15 cellular contexts compared by ENCODE assay signal in genomic region chr10:12202230-12202629, GRCh38. TPM values are rescaled to one million over a fixed set of nuclear protein-coding genes. Genes with fewer than 3 reads are reported as not detected.
DNase-seq lines count a peak whose midpoint lies in the region; ATAC-seq and TF ChIP-seq lines count a peak whose summit lies in the region.
"Had no signal": no experiment of that assay in that cellular context is flagged by ENCODE, and none has a peak within 500 bp of the region (broad histone marks: within the 10 kb centered on the region; RNA-seq: fewer than 3 reads in every experiment).

No MANE protein-coding gene starts in this region.

- no peak for TF ChIP-seq CTCF in activated CD8-positive, alpha-beta T cell treated with anti-CD3 and anti-CD28 coated beads for 36 hours (IDR thresholded peaks at IDR 0.05)

- intact Hi-C loops in activated CD8-positive, alpha-beta T cell treated with anti-CD3 and anti-CD28 coated beads for 36 hours (cut with micrococcal nuclease) = no loop called here
- intact Hi-C loops in activated T-helper 2 cell treated with anti-CD3 and anti-CD28 coated beads, Interferon-gamma antibody, Interleukin-2, Interleukin-4, amounts not matched to agents 10 μg/mL and 5 μg/mL and 100 μg/mL, durations not matched to agents 14 hours and 24 hours and 36 hours (cut with micrococcal nuclease) = no loop called here
- intact Hi-C loops in head of caudate nucleus (cut with DNase I) = no loop called here

- peaks cover 56% of the 10 kb centered on the region for H3K36me3 Mint-ChIP-seq in activated CD8-positive, alpha-beta T cell treated with anti-CD3 and anti-CD28 coated beads, Interleukin-2, amount 10 ng/mL, durations not matched to agents 7 days and 5 days (ENCODE audit: low read depth)
- H3K36me3 Mint-ChIP-seq in activated CD8-positive, alpha-beta T cell treated with anti-CD3 and anti-CD28 coated beads for 36 hours (ENCODE audit: low read depth) = peaks cover 47% of the 10 kb centered on the region
- peaks cover 62% of the 10 kb centered on the region for H3K36me3 Mint-ChIP-seq in activated T-helper 2 cell treated with anti-CD3 and anti-CD28 coated beads, Interferon-gamma antibody, Interleukin-2, Interleukin-4, amounts not matched to agents 10 μg/mL and 5 μg/mL and 100 μg/mL, durations not matched to agents 14 hours and 24 hours and 36 hours (ENCODE audit: low read depth)
- peaks cover 70% of the 10 kb centered on the region for H3K36me3 Mint-ChIP-seq in stimulated activated naive CD8-positive, alpha-beta T cell treated with anti-CD3 and anti-CD28 coated beads, Interleukin-15, Interleukin-2, amounts not matched to agents 100 ng/mL and 50 ng/mL, for 24 hours (ENCODE audit: low read depth)

- no peaks in the 10 kb centered on the region for H3K27me3 Mint-ChIP-seq in activated CD8-positive, alpha-beta T cell treated with anti-CD3 and anti-CD28 coated beads, Interleukin-2, amount 10 ng/mL, durations not matched to agents 7 days and 5 days (ENCODE audit: low read depth)
- H3K27me3 Mint-ChIP-seq in activated CD8-positive, alpha-beta T cell treated with anti-CD3 and anti-CD28 coated beads for 36 hours = no peaks in the 10 kb centered on the region
- H3K27me3 Mint-ChIP-seq in stimulated activated naive CD8-positive, alpha-beta T cell treated with anti-CD3 and anti-CD28 coated beads, Interleukin-15, amount 100 ng/mL, for 72 hours = no peaks in the 10 kb centered on the region
- H3K27me3 Mint-ChIP-seq in activated T-helper 2 cell treated with anti-CD3 and anti-CD28 coated beads, Interferon-gamma antibody, Interleukin-2, Interleukin-4, amounts not matched to agents 10 μg/mL and 5 μg/mL and 100 μg/mL, durations not matched to agents 14 hours and 24 hours and 36 hours (ENCODE audit: low read depth) = no peaks in the 10 kb centered on the region
- H3K27me3 Mint-ChIP-seq in stimulated activated naive CD8-positive, alpha-beta T cell treated with anti-CD3 and anti-CD28 coated beads, Interleukin-15, Interleukin-2, amounts not matched to agents 100 ng/mL and 50 ng/mL, for 24 hours = no peaks in the 10 kb centered on the region
- H3K27me3 Mint-ChIP-seq: CD4-positive, alpha-beta T cell had no signal

- POLR2A ChIA-PET in activated CD8-positive, alpha-beta T cell treated with anti-CD3 and anti-CD28 coated beads, Interleukin-2, amount 10 ng/mL, durations not matched to agents 7 days and 5 days (lab: Charles Lee) = no interaction called here
- POLR2A ChIA-PET in activated CD8-positive, alpha-beta T cell treated with anti-CD3 and anti-CD28 coated beads for 36 hours (lab: Charles Lee) = interaction anchor here (0.7 to 1.9 kb wide), 5 partner anchors 9 to 202 kb away, joined by 3 to 6 read pairs (median 4); partner anchors contain the start of gene UPF2

- H3K4me1 Mint-ChIP-seq in activated CD8-positive, alpha-beta T cell treated with anti-CD3 and anti-CD28 coated beads, Interleukin-2, amount 10 ng/mL, durations not matched to agents 7 days and 5 days (ENCODE audit: low read depth) = peaks cover 52% of the 10 kb centered on the region
- H3K4me1 Mint-ChIP-seq in activated CD8-positive, alpha-beta T cell treated with anti-CD3 and anti-CD28 coated beads for 36 hours (ENCODE audit: low read depth) = peaks cover 45% of the 10 kb centered on the region
- H3K4me1 Mint-ChIP-seq in stimulated activated naive CD8-positive, alpha-beta T cell treated with anti-CD3 and anti-CD28 coated beads, Interleukin-15, amount 100 ng/mL, for 72 hours = peaks cover 43% of the 10 kb centered on the region
- peaks cover 32% of the 10 kb centered on the region for H3K4me1 Mint-ChIP-seq in activated T-helper 2 cell treated with anti-CD3 and anti-CD28 coated beads, Interferon-gamma antibody, Interleukin-2, Interleukin-4, amounts not matched to agents 10 μg/mL and 5 μg/mL and 100 μg/mL, durations not matched to agents 14 hours and 24 hours and 36 hours (ENCODE audit: low read depth)
- H3K4me1 Mint-ChIP-seq in stimulated activated naive CD8-positive, alpha-beta T cell treated with anti-CD3 and anti-CD28 coated beads, Interleukin-15, Interleukin-2, amounts not matched to agents 100 ng/mL and 50 ng/mL, for 24 hours (ENCODE audit: low read depth) = peaks cover 58% of the 10 kb centered on the region

- CTCF ChIA-PET in activated CD8-positive, alpha-beta T cell treated with anti-CD3 and anti-CD28 coated beads, Interleukin-2, amount 10 ng/mL, durations not matched to agents 7 days and 5 days (lab: Charles Lee) = interaction anchor here (0.8 to 13.1 kb wide), 2 partner anchors 13 to 510 kb away, joined by 3 to 102 read pairs; no protein-coding TSS in a partner anchor
- CTCF ChIA-PET in activated CD8-positive, alpha-beta T cell treated with anti-CD3 and anti-CD28 coated beads for 36 hours (lab: Charles Lee) = interaction anchor here (1.5 to 4.8 kb wide), 2 partner anchors 13 to 216 kb away, joined by 4 to 34 read pairs; no protein-coding TSS in a partner anchor

- no peak for DNase-seq in activated CD8-positive, alpha-beta T cell treated with anti-CD3 and anti-CD28 coated beads, Interleukin-2, amount 10 ng/mL, durations not matched to agents 7 days and 5 days
- DNase-seq in activated CD8-positive, alpha-beta T cell treated with anti-CD3 and anti-CD28 coated beads for 36 hours = no peak
- DNase-seq in stimulated activated naive CD8-positive, alpha-beta T cell treated with anti-CD3 and anti-CD28 coated beads, Interleukin-15, Interleukin-2, amounts not matched to agents 100 U/mL and 50 U/mL, for 24 hours = no peak
- no peak for DNase-seq in stimulated activated naive CD8-positive, alpha-beta T cell treated with anti-CD3 and anti-CD28 coated beads, Interleukin-15, amount 100 ng/mL, for 72 hours
- DNase-seq in activated T-helper 2 cell treated with anti-CD3 and anti-CD28 coated beads, Interferon-gamma antibody, Interleukin-2, Interleukin-4, amounts not matched to agents 10 μg/mL and 5 μg/mL and 100 μg/mL, durations not matched to agents 14 hours and 24 hours and 36 hours (ENCODE audit: low spot score) = no peak
- DNase-seq in ACHN (no peak), head of caudate nucleus (no peak)
- DNase-seq: 8988T; C1 segment of cervical spinal cord; Calu3; CD4-positive, alpha-beta T cell; DMS 273 treated with DMSO at 0.1 percent for 48 hours; GOT3; H9 had no signal

- H3K27ac Mint-ChIP-seq in activated CD8-positive, alpha-beta T cell treated with anti-CD3 and anti-CD28 coated beads, Interleukin-2, amount 10 ng/mL, durations not matched to agents 7 days and 5 days = peak overlapping the region; percentile 34
- no peak overlapping the region for H3K27ac Mint-ChIP-seq in activated CD8-positive, alpha-beta T cell treated with anti-CD3 and anti-CD28 coated beads for 36 hours
- no peak overlapping the region for H3K27ac Mint-ChIP-seq in stimulated activated naive CD8-positive, alpha-beta T cell treated with anti-CD3 and anti-CD28 coated beads, Interleukin-15, amount 100 ng/mL, for 72 hours
- H3K27ac Mint-ChIP-seq in activated T-helper 2 cell treated with anti-CD3 and anti-CD28 coated beads, Interferon-gamma antibody, Interleukin-2, Interleukin-4, amounts not matched to agents 10 μg/mL and 5 μg/mL and 100 μg/mL, durations not matched to agents 14 hours and 24 hours and 36 hours = peak overlapping the region; percentile 42
- peak overlapping the region; percentile 40 for H3K27ac Mint-ChIP-seq in stimulated activated naive CD8-positive, alpha-beta T cell treated with anti-CD3 and anti-CD28 coated beads, Interleukin-15, Interleukin-2, amounts not matched to agents 100 ng/mL and 50 ng/mL, for 24 hours
- H3K27ac Mint-ChIP-seq: CD4-positive, alpha-beta T cell had no signal

- peak; percentile 66 for ATAC-seq in activated CD8-positive, alpha-beta T cell treated with anti-CD3 and anti-CD28 coated beads, Interleukin-2, amount 10 ng/mL, durations not matched to agents 7 days and 5 days
- ATAC-seq in activated CD8-positive, alpha-beta T cell treated with anti-CD3 and anti-CD28 coated beads for 36 hours = no peak
- ATAC-seq in stimulated activated naive CD8-positive, alpha-beta T cell treated with anti-CD3 and anti-CD28 coated beads, Interleukin-15, Interleukin-2, amounts not matched to agents 100 U/mL and 50 U/mL, for 24 hours = peak; percentile 60
- ATAC-seq in stimulated activated naive CD8-positive, alpha-beta T cell treated with anti-CD3 and anti-CD28 coated beads, Interleukin-15, amount 100 ng/mL, for 72 hours = no peak

- no peaks in the 10 kb centered on the region for H3K9me3 Mint-ChIP-seq in activated CD8-positive, alpha-beta T cell treated with anti-CD3 and anti-CD28 coated beads, Interleukin-2, amount 10 ng/mL, durations not matched to agents 7 days and 5 days (ENCODE audit: insufficient read depth)
- no peaks in the 10 kb centered on the region for H3K9me3 Mint-ChIP-seq in activated CD8-positive, alpha-beta T cell treated with anti-CD3 and anti-CD28 coated beads for 36 hours
- no peaks in the 10 kb centered on the region for H3K9me3 Mint-ChIP-seq in stimulated activated naive CD8-positive, alpha-beta T cell treated with anti-CD3 and anti-CD28 coated beads, Interleukin-15, amount 100 ng/mL, for 72 hours
- no peaks in the 10 kb centered on the region for H3K9me3 Mint-ChIP-seq in activated T-helper 2 cell treated with anti-CD3 and anti-CD28 coated beads, Interferon-gamma antibody, Interleukin-2, Interleukin-4, amounts not matched to agents 10 μg/mL and 5 μg/mL and 100 μg/mL, durations not matched to agents 14 hours and 24 hours and 36 hours
- H3K9me3 Mint-ChIP-seq in stimulated activated naive CD8-positive, alpha-beta T cell treated with anti-CD3 and anti-CD28 coated beads, Interleukin-15, Interleukin-2, amounts not matched to agents 100 ng/mL and 50 ng/mL, for 24 hours = no peaks in the 10 kb centered on the region
- H3K9me3 Mint-ChIP-seq: CD4-positive, alpha-beta T cell; H9 had no signal

- in situ Hi-C loops in ACHN (cut with HindIII; ENCODE audit: low pct_ligation_motif_present, low pct_unique_long_range_greater_than_20kb, low sequenced_read_pairs) = no loop called here

- H3K4me3 Mint-ChIP-seq in activated CD8-positive, alpha-beta T cell treated with anti-CD3 and anti-CD28 coated beads, Interleukin-2, amount 10 ng/mL, durations not matched to agents 7 days and 5 days = no peak overlapping the region
- H3K4me3 Mint-ChIP-seq in activated CD8-positive, alpha-beta T cell treated with anti-CD3 and anti-CD28 coated beads for 36 hours = no peak overlapping the region
- no peak overlapping the region for H3K4me3 Mint-ChIP-seq in stimulated activated naive CD8-positive, alpha-beta T cell treated with anti-CD3 and anti-CD28 coated beads, Interleukin-15, amount 100 ng/mL, for 72 hours
- H3K4me3 Mint-ChIP-seq in activated T-helper 2 cell treated with anti-CD3 and anti-CD28 coated beads, Interferon-gamma antibody, Interleukin-2, Interleukin-4, amounts not matched to agents 10 μg/mL and 5 μg/mL and 100 μg/mL, durations not matched to agents 14 hours and 24 hours and 36 hours (ENCODE audit: low read depth) = no peak overlapping the region
- H3K4me3 Mint-ChIP-seq in stimulated activated naive CD8-positive, alpha-beta T cell treated with anti-CD3 and anti-CD28 coated beads, Interleukin-15, Interleukin-2, amounts not matched to agents 100 ng/mL and 50 ng/mL, for 24 hours = peak overlapping the region; percentile 3
- H3K4me3 Mint-ChIP-seq: CD4-positive, alpha-beta T cell; H9 had no signal

RNA-seq across cellular contexts. Expression of gene CDC123, which starts 6.2 kb away (rescaled TPM):
- total RNA-seq in activated CD8-positive, alpha-beta T cell treated with anti-CD3 and anti-CD28 coated beads, Interleukin-2, amount 10 ng/mL, durations not matched to agents 7 days and 5 days = 100 to 1,000 TPM in 1 of 2 experiments, 10 to 100 TPM in 1; 99.0 to 102 TPM
- 100 to 1,000 TPM; 123 to 125 TPM for total RNA-seq in activated CD8-positive, alpha-beta T cell treated with anti-CD3 and anti-CD28 coated beads for 36 hours
- total RNA-seq in activated T-helper 2 cell treated with anti-CD3 and anti-CD28 coated beads, Interferon-gamma antibody, Interleukin-2, Interleukin-4, amounts not matched to agents 10 μg/mL and 5 μg/mL and 100 μg/mL, durations not matched to agents 14 hours and 24 hours and 36 hours = 153 and 156 TPM in 2 replicates

RNA-seq across cellular contexts. Expression of gene NUDT5, which starts 6.5 kb away (rescaled TPM):
- 10 to 100 TPM; 94.8 to 97.8 TPM for total RNA-seq in activated CD8-positive, alpha-beta T cell treated with anti-CD3 and anti-CD28 coated beads, Interleukin-2, amount 10 ng/mL, durations not matched to agents 7 days and 5 days
- 10 to 100 TPM; 95.9 to 98.6 TPM for total RNA-seq in activated CD8-positive, alpha-beta T cell treated with anti-CD3 and anti-CD28 coated beads for 36 hours
- total RNA-seq in activated T-helper 2 cell treated with anti-CD3 and anti-CD28 coated beads, Interferon-gamma antibody, Interleukin-2, Interleukin-4, amounts not matched to agents 10 μg/mL and 5 μg/mL and 100 μg/mL, durations not matched to agents 14 hours and 24 hours and 36 hours = 109 and 112 TPM in 2 replicates

Comparison
In these comparisons a context has a peak if more than half of its experiments do, and no peak if none do; other contexts are left out.
1. ATAC-seq: peak in activated CD8-positive, alpha-beta T cell treated with anti-CD3 and anti-CD28 coated beads, Interleukin-2, amount 10 ng/mL, durations not matched to agents 7 days and 5 days (single experiment) and stimulated activated naive CD8-positive, alpha-beta T cell treated with anti-CD3 and anti-CD28 coated beads, Interleukin-15, Interleukin-2, amounts not matched to agents 100 U/mL and 50 U/mL, for 24 hours (single experiment); none in activated CD8-positive, alpha-beta T cell treated with anti-CD3 and anti-CD28 coated beads for 36 hours (single experiment) and stimulated activated naive CD8-positive, alpha-beta T cell treated with anti-CD3 and anti-CD28 coated beads, Interleukin-15, amount 100 ng/mL, for 72 hours (single experiment).
2. H3K27ac Mint-ChIP-seq: peak in activated CD8-positive, alpha-beta T cell treated with anti-CD3 and anti-CD28 coated beads, Interleukin-2, amount 10 ng/mL, durations not matched to agents 7 days and 5 days (single experiment), activated T-helper 2 cell treated with anti-CD3 and anti-CD28 coated beads, Interferon-gamma antibody, Interleukin-2, Interleukin-4, amounts not matched to agents 10 μg/mL and 5 μg/mL and 100 μg/mL, durations not matched to agents 14 hours and 24 hours and 36 hours (single experiment) and stimulated activated naive CD8-positive, alpha-beta T cell treated with anti-CD3 and anti-CD28 coated beads, Interleukin-15, Interleukin-2, amounts not matched to agents 100 ng/mL and 50 ng/mL, for 24 hours (single experiment); none in activated CD8-positive, alpha-beta T cell treated with anti-CD3 and anti-CD28 coated beads for 36 hours (single experiment) and stimulated activated naive CD8-positive, alpha-beta T cell treated with anti-CD3 and anti-CD28 coated beads, Interleukin-15, amount 100 ng/mL, for 72 hours (0 of 2).